Comparison of ENCODE assay signal across 1 cellular context in the genomic region with DNA sequence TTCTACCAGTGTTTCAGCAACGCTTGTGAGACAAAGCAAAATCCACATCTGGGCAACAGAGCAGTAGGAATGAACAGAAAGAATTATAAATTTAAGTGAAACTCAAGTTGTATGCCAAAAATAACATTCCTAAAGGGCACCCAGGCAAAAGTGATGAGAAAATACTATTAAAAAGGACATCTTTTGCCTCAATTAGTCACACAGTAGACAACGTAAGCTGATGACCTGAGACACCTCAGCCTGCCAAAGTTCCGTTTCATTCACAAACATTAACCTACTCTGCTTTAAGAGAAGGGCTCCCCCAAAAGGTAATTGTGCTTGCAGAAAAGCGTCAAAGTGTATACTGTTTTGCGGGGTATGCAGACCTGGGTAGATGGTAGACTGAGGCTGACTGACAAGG.
TF ChIP-seq lines count a peak whose summit lies in the region.

No MANE protein-coding gene starts in this region.

TF ChIP-seq in GM23338, 12 proteins besides CTCF, POLR2A, EP300 and RAD21:
- TF ChIP-seq, protein P1, sequence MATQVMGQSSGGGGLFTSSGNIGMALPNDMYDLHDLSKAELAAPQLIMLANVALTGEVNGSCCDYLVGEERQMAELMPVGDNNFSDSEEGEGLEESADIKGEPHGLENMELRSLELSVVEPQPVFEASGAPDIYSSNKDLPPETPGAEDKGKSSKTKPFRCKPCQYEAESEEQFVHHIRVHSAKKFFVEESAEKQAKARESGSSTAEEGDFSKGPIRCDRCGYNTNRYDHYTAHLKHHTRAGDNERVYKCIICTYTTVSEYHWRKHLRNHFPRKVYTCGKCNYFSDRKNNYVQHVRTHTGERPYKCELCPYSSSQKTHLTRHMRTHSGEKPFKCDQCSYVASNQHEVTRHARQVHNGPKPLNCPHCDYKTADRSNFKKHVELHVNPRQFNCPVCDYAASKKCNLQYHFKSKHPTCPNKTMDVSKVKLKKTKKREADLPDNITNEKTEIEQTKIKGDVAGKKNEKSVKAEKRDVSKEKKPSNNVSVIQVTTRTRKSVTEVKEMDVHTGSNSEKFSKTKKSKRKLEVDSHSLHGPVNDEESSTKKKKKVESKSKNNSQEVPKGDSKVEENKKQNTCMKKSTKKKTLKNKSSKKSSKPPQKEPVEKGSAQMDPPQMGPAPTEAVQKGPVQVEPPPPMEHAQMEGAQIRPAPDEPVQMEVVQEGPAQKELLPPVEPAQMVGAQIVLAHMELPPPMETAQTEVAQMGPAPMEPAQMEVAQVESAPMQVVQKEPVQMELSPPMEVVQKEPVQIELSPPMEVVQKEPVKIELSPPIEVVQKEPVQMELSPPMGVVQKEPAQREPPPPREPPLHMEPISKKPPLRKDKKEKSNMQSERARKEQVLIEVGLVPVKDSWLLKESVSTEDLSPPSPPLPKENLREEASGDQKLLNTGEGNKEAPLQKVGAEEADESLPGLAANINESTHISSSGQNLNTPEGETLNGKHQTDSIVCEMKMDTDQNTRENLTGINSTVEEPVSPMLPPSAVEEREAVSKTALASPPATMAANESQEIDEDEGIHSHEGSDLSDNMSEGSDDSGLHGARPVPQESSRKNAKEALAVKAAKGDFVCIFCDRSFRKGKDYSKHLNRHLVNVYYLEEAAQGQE (IDR thresholded peaks at IDR 0.05; ENCODE audit: unreplicated experiment) = no peak
- TF ChIP-seq ZNF331 (CRISPR knock-in tag; IDR thresholded peaks at IDR 0.05; ENCODE audit: low read depth) = no peak
- TF ChIP-seq EZH2 (IDR thresholded peaks at IDR 0.05; ENCODE audit: low read depth, unreplicated experiment) = no peak
- no peak for TF ChIP-seq JUNB (IDR thresholded peaks at IDR 0.05; ENCODE audit: unreplicated experiment)
- no peak for TF ChIP-seq POLR2AphosphoS5 (IDR thresholded peaks at IDR 0.05; ENCODE audit: low read depth)
- no peak for TF ChIP-seq ZNF462 (CRISPR knock-in tag; IDR thresholded peaks at IDR 0.05)
- no peak for TF ChIP-seq STAT1 (IDR thresholded peaks at IDR 0.05; ENCODE audit: unreplicated experiment)
- TF ChIP-seq NANOG (IDR thresholded peaks at IDR 0.05; ENCODE audit: borderline replicate concordance) = no peak
- no peak for TF ChIP-seq EZH2phosphoT487 (IDR thresholded peaks at IDR 0.05; ENCODE audit: unreplicated experiment)
- TF ChIP-seq ZNF114 (CRISPR knock-in tag; IDR thresholded peaks at IDR 0.05) = no peak
- no peak for TF ChIP-seq CREB1 (CRISPR knock-in tag; IDR thresholded peaks at IDR 0.05; ENCODE audit: low read depth)
- TF ChIP-seq ETS1 (IDR thresholded peaks at IDR 0.05) = no peak
